Comparison of ENCODE assay signal across 8 cellular contexts in the genomic region with DNA sequence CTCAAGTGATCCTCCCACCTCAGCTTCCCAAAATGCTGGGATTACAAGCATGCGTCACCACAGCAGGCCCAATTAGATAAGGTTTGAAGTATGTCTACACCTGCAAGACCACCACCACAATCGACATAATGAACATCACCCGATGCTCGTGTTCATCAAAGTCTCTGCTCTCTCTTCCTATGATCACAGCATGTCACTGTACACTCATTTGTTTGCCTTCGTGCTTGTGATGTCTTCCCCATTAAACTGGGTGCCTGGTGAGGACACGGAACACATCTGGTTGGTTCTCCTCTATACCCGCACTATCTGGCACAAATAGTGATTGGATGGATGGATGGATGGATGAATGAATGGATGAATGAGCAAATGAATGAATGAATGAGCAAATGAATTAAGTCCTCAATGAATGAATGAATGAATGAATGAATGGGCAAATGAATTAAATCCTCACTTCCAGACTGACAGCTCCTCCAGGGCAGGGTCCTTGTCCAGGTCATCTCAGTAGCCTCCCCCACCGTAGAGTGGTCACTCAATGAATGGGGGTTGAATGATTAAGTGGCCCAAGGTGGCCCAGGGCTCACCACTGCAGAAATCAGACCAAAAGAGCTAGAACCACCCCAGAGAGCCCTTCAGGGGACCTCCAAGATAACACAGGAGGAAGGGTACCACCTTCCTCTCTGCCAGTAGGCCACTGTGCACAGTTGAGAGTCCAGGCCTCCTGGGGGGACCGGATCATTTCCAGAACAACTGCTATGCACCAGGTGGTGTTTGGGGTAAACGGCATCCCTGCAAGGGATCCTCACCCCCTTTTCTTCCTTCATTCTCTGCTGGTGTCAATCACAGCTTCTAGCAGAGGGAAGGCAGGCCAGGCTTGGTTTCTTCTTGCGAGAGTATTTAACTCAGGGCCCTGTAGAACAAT. TPM values are rescaled to one million over a fixed set of nuclear protein-coding genes. Genes with fewer than 3 reads are reported as not detected.
DNase-seq lines count a peak whose midpoint lies in the region; ATAC-seq and TF ChIP-seq lines count a peak whose summit lies in the region.

No MANE protein-coding gene starts in this region.

- peak overlapping the region; percentile 99 for H3K27ac Mint-ChIP-seq in stimulated activated naive B cell treated with anti-CD40 and anti-IgM and Interleukin-4, amounts not matched to agents 10 μg/mL and 1 μg/mL and 100 μg/mL, for 72 hours

- no peaks in the 10 kb centered on the region for H3K9me3 ChIP-seq in heart left ventricle

- DNase-seq in EL (peak; percentile 80), LNCaP clone FGC (ENCODE audit: low read depth) (peak; percentile 66), heart left ventricle (peak in 2 of 5 donors; percentile 38 to 39), omental fat pad (ENCODE audit: low spot score) (no peak), GM20000 (ENCODE audit: low spot score) (no peak)
- DNase-seq in activated T-cell treated with anti-CD3 and anti-CD28 coated beads, Interleukin-2, amount 50 U/mL, for 4 hours: no peak
- DNase-seq in stimulated activated naive B cell treated with anti-CD40 and anti-IgM and Interleukin-4, amounts not matched to agents 10 μg/mL and 1 μg/mL and 100 μg/mL, for 72 hours: no peak

- H3K4me3 Mint-ChIP-seq in activated T-cell treated with anti-CD3 and anti-CD28 coated beads, Interleukin-2, amount 50 U/mL, for 4 hours: peak overlapping the region; percentile 91
- peak overlapping the region; percentile 91 for H3K4me3 Mint-ChIP-seq in stimulated activated naive B cell treated with anti-CD40 and anti-IgM and Interleukin-4, amounts not matched to agents 10 μg/mL and 1 μg/mL and 100 μg/mL, for 72 hours

- H3K4me3 ChIP-seq in LNCaP clone FGC (ENCODE audit: low read depth, low read length): no peak overlapping the region
- H3K4me3 ChIP-seq in heart left ventricle: peak overlapping the region in 4 of 12 donors; percentile 1 to 100 (median 99)

- H3K27me3 ChIP-seq in heart left ventricle: no peaks in the 10 kb centered on the region

- peaks cover 22 to 54% (median 48%) of the 10 kb centered on the region in 9 donors for H3K36me3 ChIP-seq in heart left ventricle

- no peaks in the 10 kb centered on the region for H3K27me3 Mint-ChIP-seq in activated T-cell treated with anti-CD3 and anti-CD28 coated beads, Interleukin-2, amount 50 U/mL, for 4 hours (ENCODE audit: low read depth)
- H3K27me3 Mint-ChIP-seq in stimulated activated naive B cell treated with anti-CD40 and anti-IgM and Interleukin-4, amounts not matched to agents 10 μg/mL and 1 μg/mL and 100 μg/mL, for 72 hours: peaks cover 16 to 20% of the 10 kb centered on the region in 2 donors

- peaks cover 0 to 30% (median 14%) of the 10 kb centered on the region in 12 donors for H3K4me1 ChIP-seq in heart left ventricle

- TF ChIP-seq POLR2A in heart left ventricle (IDR thresholded peaks at IDR 0.05): no peak

- peak overlapping the region in 10 of 12 donors; percentile 28 to 100 (median 100) for H3K27ac ChIP-seq in heart left ventricle

- TF ChIP-seq CTCF in LNCaP clone FGC (IDR thresholded peaks at IDR 0.05; ENCODE audit: control insufficient read depth, extremely low read depth, insufficient read depth) (no peak), heart left ventricle (IDR thresholded peaks at IDR 0.05) (no peak), omental fat pad (IDR thresholded peaks at IDR 0.05) (no peak), GM20000 (IDR thresholded peaks at IDR 0.05; ENCODE audit: extremely low read depth, missing control alignments) (no peak)

- H3K4me1 Mint-ChIP-seq in activated T-cell treated with anti-CD3 and anti-CD28 coated beads, Interleukin-2, amount 50 U/mL, for 4 hours (ENCODE audit: low read depth): peaks cover 23% of the 10 kb centered on the region
- peaks cover 42 to 63% of the 10 kb centered on the region in 2 donors for H3K4me1 Mint-ChIP-seq in stimulated activated naive B cell treated with anti-CD40 and anti-IgM and Interleukin-4, amounts not matched to agents 10 μg/mL and 1 μg/mL and 100 μg/mL, for 72 hours

- peaks cover 33% of the 10 kb centered on the region for H3K36me3 Mint-ChIP-seq in activated T-cell treated with anti-CD3 and anti-CD28 coated beads, Interleukin-2, amount 50 U/mL, for 4 hours (ENCODE audit: insufficient read depth)
- peaks cover 52 to 66% of the 10 kb centered on the region in 2 donors for H3K36me3 Mint-ChIP-seq in stimulated activated naive B cell treated with anti-CD40 and anti-IgM and Interleukin-4, amounts not matched to agents 10 μg/mL and 1 μg/mL and 100 μg/mL, for 72 hours

- no peaks in the 10 kb centered on the region for H3K9me3 Mint-ChIP-seq in activated T-cell treated with anti-CD3 and anti-CD28 coated beads, Interleukin-2, amount 50 U/mL, for 4 hours
- H3K9me3 Mint-ChIP-seq in stimulated activated naive B cell treated with anti-CD40 and anti-IgM and Interleukin-4, amounts not matched to agents 10 μg/mL and 1 μg/mL and 100 μg/mL, for 72 hours: peaks cover 0 to 1% of the 10 kb centered on the region in 2 donors

- intact Hi-C loops in heart left ventricle (cut with DNase I): loop anchor here in 1 of 10 donors (2.0 kb wide), 1 partner anchor 33 kb away; no protein-coding TSS in a partner anchor

- ATAC-seq in activated T-cell treated with anti-CD3 and anti-CD28 coated beads, Interleukin-2, amount 50 U/mL, for 4 hours: no peak
- ATAC-seq in heart left ventricle (peak in 3 of 4 donors; percentile 0), GM18907 (IDR thresholded peaks at IDR 0.05; ENCODE audit: unreplicated experiment) (no peak), omental fat pad (ENCODE audit: low FRiP score) (no peak)
- peak; percentile 2 to 5 for ATAC-seq in stimulated activated naive B cell treated with anti-CD40 and anti-IgM and Interleukin-4, amounts not matched to agents 10 μg/mL and 1 μg/mL and 100 μg/mL, for 72 hours (replicated peaks)

- 40 to 52% (median 48%) methylated on average over 10 to 11 of the region's 11 CpGs for WGBS in heart left ventricle, 4 donors

RNA-seq across cellular contexts. Expression of a gene that starts 4.9 kb away (rescaled TPM):
- total RNA-seq in activated T-cell treated with anti-CD3 and anti-CD28 coated beads, Interleukin-2, amount 50 U/mL, for 4 hours: 1,000 to 10,000 TPM; 6,778 to 7,684 (median 6,905) TPM
- total RNA-seq in heart left ventricle (1,000 to 10,000 TPM in 3 of 9 donors, 100 to 1,000 TPM in 6; 533 to 3,257 (median 776) TPM), omental fat pad (1,000 to 10,000 TPM; 1,920 to 3,510 (median 2,778) TPM)
- polyA plus RNA-seq in heart left ventricle: 1,000 to 10,000 TPM in 1 of 2 donors, 100 to 1,000 TPM in 1; 960 to 1,513 TPM

RNA-seq across cellular contexts. Expression of a gene that starts 11.9 kb away (rescaled TPM):
- 10 to 100 TPM; 11.9 to 13.1 (median 12.8) TPM for total RNA-seq in activated T-cell treated with anti-CD3 and anti-CD28 coated beads, Interleukin-2, amount 50 U/mL, for 4 hours
- total RNA-seq in heart left ventricle (10 to 100 TPM in 1 of 9 donors, 1 to 10 TPM in 8; 4.3 to 16.2 (median 7.0) TPM), omental fat pad (1 to 10 TPM; 5.4 to 7.3 (median 6.0) TPM)
- polyA plus RNA-seq in heart left ventricle: 1 to 10 TPM; 2.2 to 7.3 TPM

Comparison
In these comparisons a context has a peak if more than half of its experiments do, and no peak if none do; other contexts are left out.
1. DNase-seq: peak in EL (single experiment) and LNCaP clone FGC (single experiment); none in activated T-cell treated with anti-CD3 and anti-CD28 coated beads, Interleukin-2, amount 50 U/mL, for 4 hours (single experiment), stimulated activated naive B cell treated with anti-CD40 and anti-IgM and Interleukin-4, amounts not matched to agents 10 μg/mL and 1 μg/mL and 100 μg/mL, for 72 hours (single experiment), omental fat pad (single experiment) and GM20000 (single experiment).
2. ATAC-seq: peak in heart left ventricle (3 of 4) and stimulated activated naive B cell treated with anti-CD40 and anti-IgM and Interleukin-4, amounts not matched to agents 10 μg/mL and 1 μg/mL and 100 μg/mL, for 72 hours (2 of 2); none in activated T-cell treated with anti-CD3 and anti-CD28 coated beads, Interleukin-2, amount 50 U/mL, for 4 hours (0 of 2), GM18907 (single experiment) and omental fat pad (single experiment).